ENCODE assay signal across 14 cellular contexts in the genomic region with DNA sequence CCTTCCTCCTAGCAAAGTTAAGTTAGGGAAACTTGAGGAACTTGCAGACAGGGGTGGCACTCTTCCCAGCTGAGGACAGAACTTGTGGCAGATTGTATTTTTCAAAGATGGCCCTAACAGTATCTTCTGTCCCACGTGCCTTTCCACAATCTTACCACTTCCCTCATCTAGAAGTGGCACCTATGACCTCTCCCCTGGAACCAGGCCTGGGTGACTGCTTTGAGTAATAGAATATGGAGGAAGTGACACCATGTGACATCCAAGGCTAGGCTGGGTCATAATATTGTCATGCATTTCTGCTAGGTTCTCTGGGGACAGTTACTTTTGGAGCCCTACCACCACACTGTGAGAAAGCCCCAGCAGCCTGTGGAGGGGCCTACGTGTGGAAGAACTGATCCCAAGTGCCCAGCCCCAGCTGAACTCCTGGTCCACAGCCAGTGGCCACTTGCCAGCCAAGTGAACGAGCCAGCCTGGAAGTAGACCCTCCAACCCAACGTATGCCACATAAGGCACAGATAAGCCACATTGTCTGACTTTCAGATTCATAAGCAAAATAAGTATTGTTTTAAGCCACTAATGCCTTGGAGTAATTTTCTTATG.
DNase-seq lines count a peak whose midpoint lies in the region; ATAC-seq, FAIRE-seq and TF ChIP-seq lines count a peak whose summit lies in the region.
"Had no signal": no experiment of that assay in that cellular context is flagged by ENCODE, and none has a peak within 500 bp of the region (broad histone marks: within the 10 kb centered on the region; RNA-seq: fewer than 3 reads in every experiment).

No MANE protein-coding gene starts in this region.

- H3K4me3 Mint-ChIP-seq in osteocyte (ENCODE audit: unreplicated experiment): no peak overlapping the region
- H3K4me3 Mint-ChIP-seq in natural killer cell treated with Interleukin-12 subunit alpha and Interleukin-12 subunit beta and Interleukin-15 and Interleukin-18, amount 100 ng/mL, for 72 hours: no peak overlapping the region

- peak overlapping the region; percentile 23 for H3K27ac ChIP-seq in fibroblast of lung (ENCODE audit: insufficient read depth, low read length)

- H2AFZ ChIP-seq in fibroblast of lung (ENCODE audit: low read length): no peak overlapping the region

- H3K27me3 Mint-ChIP-seq in osteocyte (ENCODE audit: unreplicated experiment): no peaks in the 10 kb centered on the region
- H3K27me3 Mint-ChIP-seq in natural killer cell treated with Interleukin-12 subunit alpha and Interleukin-12 subunit beta and Interleukin-15 and Interleukin-18, amount 100 ng/mL, for 72 hours: no peaks in the 10 kb centered on the region

- no peak overlapping the region for H3K4me3 ChIP-seq in fibroblast of lung (replicated peaks in 1 of 4; ENCODE audit: control extremely low read depth in 1 of 4, insufficient read depth in 1 of 4, low read depth in 3 of 4, low read length in 4 of 4)
- H3K4me3 ChIP-seq: GM12878 had no signal

- no peaks in the 10 kb centered on the region for H3K79me2 ChIP-seq in fibroblast of lung (ENCODE audit: control insufficient read depth, insufficient read depth, low read length)

- no peak overlapping the region for H3K9ac ChIP-seq in fibroblast of lung (ENCODE audit: insufficient read depth, low read length)

- no peaks in the 10 kb centered on the region for H3K36me3 Mint-ChIP-seq in osteocyte (ENCODE audit: unreplicated experiment)
- no peaks in the 10 kb centered on the region for H3K36me3 Mint-ChIP-seq in natural killer cell treated with Interleukin-12 subunit alpha and Interleukin-12 subunit beta and Interleukin-15 and Interleukin-18, amount 100 ng/mL, for 72 hours

- no peaks in the 10 kb centered on the region for H3K27me3 ChIP-seq in fibroblast of lung (ENCODE audit: control insufficient read depth, insufficient read depth, low read length)

- H3K4me1 Mint-ChIP-seq in osteocyte (ENCODE audit: unreplicated experiment): no peaks in the 10 kb centered on the region
- H3K4me1 Mint-ChIP-seq in natural killer cell treated with Interleukin-12 subunit alpha and Interleukin-12 subunit beta and Interleukin-15 and Interleukin-18, amount 100 ng/mL, for 72 hours (ENCODE audit: low read depth in 2 of 2): no peaks in the 10 kb centered on the region

- H3K4me1 ChIP-seq in fibroblast of lung (ENCODE audit: control insufficient read depth, extremely low read depth, insufficient read depth, low read length): peaks cover 6% of the 10 kb centered on the region

- no peaks in the 10 kb centered on the region for H3K36me3 ChIP-seq in fibroblast of lung (ENCODE audit: control insufficient read depth, insufficient read depth, low read length)

- H3K27ac Mint-ChIP-seq in osteocyte (ENCODE audit: unreplicated experiment): no peak overlapping the region
- no peak overlapping the region for H3K27ac Mint-ChIP-seq in natural killer cell treated with Interleukin-12 subunit alpha and Interleukin-12 subunit beta and Interleukin-15 and Interleukin-18, amount 100 ng/mL, for 72 hours

- FAIRE-seq in GM19239 (lab: Jason Lieb, UNC): no peak
- FAIRE-seq: GM12878 had no signal

- H4K20me1 ChIP-seq in fibroblast of lung (ENCODE audit: control insufficient read depth, extremely low read depth, insufficient read depth, low read length): no peaks in the 10 kb centered on the region

- TF ChIP-seq CTCF in fibroblast of lung (conservative IDR thresholded peaks at IDR 0.05 in 1 of 2, IDR thresholded peaks at IDR 0.05 in 1 of 2; ENCODE audit: low read depth in 1 of 2, low read length in 2 of 2) (no peak), osteocyte (IDR thresholded peaks at IDR 0.05) (no peak)

- DNase-seq in EH (ENCODE audit: low read depth) (peak; percentile 7), NOMO-1 treated with DMSO at 0.1 percent for 48 hours (lab: John Stamatoyannopoulos, UW; ENCODE audit: unreplicated experiment) (peak; percentile 62), fibroblast of lung (ENCODE audit: low read depth in 2 of 2) (no peak), osteocyte (ENCODE audit: extremely low spot score, unreplicated experiment) (peak; percentile 80), retina (no peak), GM19239 (ENCODE audit: insufficient read length, low spot score) (no peak), epidermal melanocyte (ENCODE audit: insufficient read length, low spot score) (no peak)
- DNase-seq in natural killer cell treated with Interleukin-12 subunit alpha and Interleukin-12 subunit beta and Interleukin-15 and Interleukin-18, amount 100 ng/mL, for 72 hours (ENCODE audit: low spot score): no peak
- DNase-seq: C1 segment of cervical spinal cord; cortex of kidney; NK-92 treated with Interleukin-12 subunit alpha and Interleukin-12 subunit beta, amount 100 ng/mL, for 24 hours; stimulated activated CD4-positive, alpha-beta T cell treated with anti-CD3 and anti-CD28 coated beads, Interleukin-4, amount 100 ng/mL, for 24 hours; stimulated activated naive CD4-positive, alpha-beta T cell treated with Interleukin-2 at 50 U/mL for 16 hours had no signal

- no peak for ATAC-seq in natural killer cell treated with Interleukin-12 subunit alpha and Interleukin-12 subunit beta and Interleukin-15 and Interleukin-18, amount 100 ng/mL, for 72 hours
- ATAC-seq: GM12878 had no signal

- no peak overlapping the region for H3K4me2 ChIP-seq in fibroblast of lung (ENCODE audit: extremely low read depth, insufficient read depth, low read length)

- H3K9me3 ChIP-seq in fibroblast of lung (ENCODE audit: control insufficient read depth, insufficient read depth, low read depth, low read length): no peaks in the 10 kb centered on the region

- peaks cover 6% of the 10 kb centered on the region for H3K9me3 Mint-ChIP-seq in osteocyte (ENCODE audit: unreplicated experiment)
- H3K9me3 Mint-ChIP-seq in natural killer cell treated with Interleukin-12 subunit alpha and Interleukin-12 subunit beta and Interleukin-15 and Interleukin-18, amount 100 ng/mL, for 72 hours: no peaks in the 10 kb centered on the region

Comparison
In these comparisons a context has a peak if more than half of its experiments do, and no peak if none do; other contexts are left out.
1. DNase-seq: peak in EH (single experiment), NOMO-1 treated with DMSO at 0.1 percent for 48 hours (single experiment) and osteocyte (single experiment); none in fibroblast of lung (0 of 2), retina (single experiment), GM19239 (single experiment), epidermal melanocyte (single experiment) and natural killer cell treated with Interleukin-12 subunit alpha and Interleukin-12 subunit beta and Interleukin-15 and Interleukin-18, amount 100 ng/mL, for 72 hours (single experiment).